In genomic region chr14:51336304-51336703, GRCh38 we compare ENCODE assay signal across 15 cellular contexts.
"Had no signal": no experiment of that assay in that cellular context is flagged by ENCODE, and none has a peak within 500 bp of the region (broad histone marks: within the 10 kb centered on the region; RNA-seq: fewer than 3 reads in every experiment).

No MANE protein-coding gene starts in this region.

- DNase-seq: activated CD4-positive, alpha-beta memory T cell treated with anti-CD3 and anti-CD28 coated beads, Interleukin-2, amount 10 ng/mL, durations not matched to agents 7 days and 5 days; activated CD4-positive, alpha-beta T cell treated with anti-CD3 and anti-CD28 coated beads for 4 hours; activated effector memory CD4-positive, alpha-beta T cell treated with anti-CD3 and anti-CD28 coated beads, Interleukin-2, amount 50 U/mL, for 16 hours; activated T-cell treated with anti-CD3 and anti-CD28 coated beads, Interleukin-2, amount 50 U/mL, for 4 hours; amniotic stem cell; cortex of kidney; effector memory CD4-positive, alpha-beta T cell; hypothalamus; occipital lobe; SJCRH30; stimulated activated CD4-positive, alpha-beta T cell treated with anti-CD3 and anti-CD28 coated beads, Interleukin-2, amount 100 ng/mL, for 24 hours; T-helper 17 cell; transverse colon; WERI-Rb-1 had no signal

- H3K9me3 ChIP-seq: SJCRH30, transverse colon had no signal

- H3K27ac ChIP-seq: SJCRH30, WERI-Rb-1 had no signal

- H3K36me3 ChIP-seq: SJCRH30, transverse colon, WERI-Rb-1 had no signal

- H3K4me3 ChIP-seq: SJCRH30, transverse colon had no signal

- H3K4me1 ChIP-seq: SJCRH30 had no signal

- ATAC-seq: activated naive CD4-positive, alpha-beta T cell treated with anti-CD3 and anti-CD28 coated beads, Interleukin-2, amount 50 U/mL, for 72 hours; activated T-cell treated with anti-CD3 and anti-CD28 coated beads, Interleukin-2, amount 50 U/mL, for 4 hours; T-helper 17 cell had no signal

- H3K27me3 ChIP-seq: SJCRH30, transverse colon had no signal
